8 cellular contexts compared by ENCODE assay signal in the genomic region with DNA sequence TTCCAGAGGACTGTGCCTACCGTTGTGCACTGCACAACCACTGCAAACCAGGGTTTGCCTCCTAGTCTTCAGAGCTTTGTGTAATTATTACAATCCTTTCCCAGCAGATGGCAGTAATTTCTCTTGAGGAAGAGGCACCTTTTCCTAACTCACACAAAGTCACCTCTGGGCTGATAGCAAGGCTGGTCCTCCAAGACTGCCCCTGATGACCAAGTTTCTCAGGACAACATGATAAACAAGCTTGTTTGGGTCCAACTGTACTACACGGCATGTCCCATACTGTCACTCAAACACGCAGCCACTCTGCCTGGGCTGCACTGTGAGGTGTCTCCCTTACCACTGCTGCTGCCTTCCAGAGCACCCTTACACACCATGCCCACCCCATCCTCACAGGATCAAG. TPM values are rescaled to one million over a fixed set of nuclear protein-coding genes. Genes with fewer than 3 reads are reported as not detected.
DNase-seq lines count a peak whose midpoint lies in the region; TF ChIP-seq lines count a peak whose summit lies in the region.

No MANE protein-coding gene starts in this region.

- no peaks in the 10 kb centered on the region for H3K9me3 ChIP-seq in adipocyte (ENCODE audit: control insufficient read depth, low read length)
- H3K9me3 ChIP-seq in tibial artery = no peaks in the 10 kb centered on the region

- no peaks in the 10 kb centered on the region for H3K27me3 ChIP-seq in adipocyte (replicated peaks; ENCODE audit: control insufficient read depth, insufficient read depth, low read length)
- no peaks in the 10 kb centered on the region for H3K27me3 ChIP-seq in tibial artery

- no peaks in the 10 kb centered on the region; the same call in 1 of the 2 replicates for H3K27me3 Mint-ChIP-seq in HFFc6 (ENCODE audit: insufficient read depth)

- no peaks in the 10 kb centered on the region for H3K9me3 Mint-ChIP-seq in HFFc6

- TF ChIP-seq CTCF in HFFc6 (IDR thresholded peaks at IDR 0.05) (peak; percentile 80), tibial artery (IDR thresholded peaks at IDR 0.05) (peak; percentile 34 to 44)

- H3K36me3 Mint-ChIP-seq in HFFc6 (ENCODE audit: low read depth) = peaks cover 6% of the 10 kb centered on the region; the same call in 1 of the 2 replicates

- peaks cover 14% of the 10 kb centered on the region for H3K4me1 Mint-ChIP-seq in HFFc6 (ENCODE audit: low read depth)

- H3K27ac Mint-ChIP-seq in HFFc6 = peak overlapping the region; percentile 51; the same call in 1 of the 2 replicates

- H3K4me3 ChIP-seq in adipocyte (ENCODE audit: low read length) (no peak overlapping the region), tibial artery (no peak overlapping the region)

- DNase-seq in SIG-M5 treated with dmso at 0.1 percent for 504 hours (lab: John Stamatoyannopoulos, UW; ENCODE audit: unreplicated experiment) = peak; percentile 72
- DNase-seq in SIG-M5 (lab: John Stamatoyannopoulos, UW) = no peak
- DNase-seq in HFFc6 = peak; percentile 58
- peak; percentile 83 for DNase-seq in NCI-H2107 treated with DMSO at 0.1 percent for 48 hours (lab: John Stamatoyannopoulos, UW; ENCODE audit: unreplicated experiment)
- peak; percentile 85 for DNase-seq in adipocyte (ENCODE audit: low read depth)
- DNase-seq in iPS-NIHi7 (ENCODE audit: extremely low spot score) = peak; percentile 54
- DNase-seq in tibial artery = no peak
- DNase-seq in GM19240 (ENCODE audit: insufficient read length, low spot score) = no peak

- H3K36me3 ChIP-seq in adipocyte (ENCODE audit: control insufficient read depth, insufficient read depth, low read length, severe bottlenecking) (no peaks in the 10 kb centered on the region), tibial artery (peaks cover 8 to 26% (median 18%) of the 10 kb centered on the region in 3 donors)

- no peak overlapping the region for H3K4me3 Mint-ChIP-seq in HFFc6

- H3K9ac ChIP-seq in adipocyte (ENCODE audit: low read length) = no peak overlapping the region

- H3K4me1 ChIP-seq in adipocyte (ENCODE audit: control insufficient read depth, insufficient read depth, low read length) = no peaks in the 10 kb centered on the region
- H3K4me1 ChIP-seq in tibial artery = no peaks in the 10 kb centered on the region

- H3K27ac ChIP-seq in tibial artery = no peak overlapping the region

- intact Hi-C loops in tibial artery (cut with DNase I; ENCODE audit: low total_unique reads) = loop anchor here (2.0 kb wide), 1 partner anchor 123 kb away; no protein-coding TSS in a partner anchor

RNA-seq across cellular contexts. Expression of gene RFXAP, which starts 39.3 kb away (rescaled TPM):
- 1 to 10 TPM; 3.4 to 4.6 (median 3.9) TPM for total RNA-seq in HFFc6 (2021; fragmentation: NEBNext Ultra II Directional; extraction: Animal tissue kit (Norgen Biotek cat#: 25700))

Comparison
In these comparisons a context has a peak if more than half of its experiments do, and no peak if none do; other contexts are left out.
1. DNase-seq: peak in SIG-M5 treated with dmso at 0.1 percent for 504 hours (single experiment), HFFc6 (single experiment), NCI-H2107 treated with DMSO at 0.1 percent for 48 hours (single experiment), adipocyte (single experiment) and iPS-NIHi7 (single experiment); none in SIG-M5 (single experiment), tibial artery (0 of 2) and GM19240 (single experiment).